ENCODE assay signal across 10 cellular contexts in genomic region chr20:48983423-48984400, GRCh38.
A peak's percentile ranks its signal among the peaks of the same experiment; 100 is the strongest.
DNase-seq lines count a peak whose midpoint lies in the region; TF ChIP-seq lines count a peak whose summit lies in the region.
"Had no signal": no experiment of that assay in that cellular context is flagged by ENCODE, and none has a peak within 500 bp of the region (broad histone marks: within the 10 kb centered on the region; RNA-seq: fewer than 3 reads in every experiment).

No MANE protein-coding gene starts in this region.

- H3K36me3 ChIP-seq in SK-N-SH (replicated peaks in 1 of 2; ENCODE audit: control insufficient read depth in 1 of 2, insufficient read depth in 2 of 2, low read length in 1 of 2), result peaks cover 36 to 49% of the 10 kb centered on the region in 2 experiments
- peaks cover 40% of the 10 kb centered on the region for H3K36me3 ChIP-seq in CD8-positive, alpha-beta memory T cell (ENCODE audit: insufficient read depth, low read length)

- CTCF ChIA-PET in SK-N-SH (lab: Yijun Ruan, JAX), result interaction anchor here (1.0 kb wide), 1 partner anchor 149 kb away, joined by 3 read pairs; no protein-coding TSS in a partner anchor
- CTCF ChIA-PET in CD8-positive, alpha-beta memory T cell (lab: Charles Lee), result no interaction called here

- no peaks in the 10 kb centered on the region for H4K20me1 ChIP-seq in SK-N-SH (ENCODE audit: insufficient read depth)

- H3K4me2 ChIP-seq in SK-N-SH, result no peak overlapping the region

- H3K9me3 Mint-ChIP-seq in CD8-positive, alpha-beta memory T cell, result no peaks in the 10 kb centered on the region
- H3K9me3 Mint-ChIP-seq: activated CD8-positive, alpha-beta T cell treated with anti-CD3 and anti-CD28 coated beads for 36 hours; naive B cell had no signal

- peaks cover 0 to 12% (median 10%) of the 10 kb centered on the region in 3 donors for H3K4me1 Mint-ChIP-seq in CD8-positive, alpha-beta memory T cell

- DNase-seq in EL (peak; percentile 93), SK-N-SH (peak; percentile 76), fibroblast of the aortic adventitia (ENCODE audit: low read depth) (peak; percentile 95), pulmonary artery endothelial cell (ENCODE audit: low read depth, low spot score) (peak; percentile 97), DMS153 treated with DMSO at 0.1 percent for 48 hours (lab: John Stamatoyannopoulos, UW; ENCODE audit: unreplicated experiment) (no peak), GM10266 (ENCODE audit: extremely low spot score) (no peak)
- DNase-seq in CD8-positive, alpha-beta memory T cell, result no peak
- no peak for DNase-seq in activated CD8-positive, alpha-beta memory T cell treated with anti-CD3 and anti-CD28 coated beads, Interleukin-2, amount 50 U/mL, for 4 hours
- DNase-seq: activated CD8-positive, alpha-beta T cell treated with anti-CD3 and anti-CD28 coated beads for 36 hours; naive B cell had no signal

- peak; percentile 21; the same call in 1 of the 2 replicates for TF ChIP-seq RAD21 in SK-N-SH (IDR thresholded peaks at IDR 0.05; ENCODE audit: low read length)

- WGBS in SK-N-SH (ENCODE audit: low lambda C conversion rate), result 53% methylated on average over 5 of the region's 5 CpGs

- POLR2A ChIA-PET in SK-N-SH (lab: Yijun Ruan, JAX), result no interaction called here
- POLR2A ChIA-PET in CD8-positive, alpha-beta memory T cell (lab: Charles Lee), result no interaction called here

- no peaks in the 10 kb centered on the region for H3K27me3 Mint-ChIP-seq in CD8-positive, alpha-beta memory T cell
- H3K27me3 Mint-ChIP-seq: activated CD8-positive, alpha-beta T cell treated with anti-CD3 and anti-CD28 coated beads for 36 hours; naive B cell had no signal

- H2AFZ ChIP-seq in SK-N-SH (ENCODE audit: low read depth), result no peak overlapping the region

- peak; percentile 64 to 77; a peak in 3 of 4 replicates for TF ChIP-seq EP300 in SK-N-SH (IDR thresholded peaks at IDR 0.05; ENCODE audit: borderline replicate concordance in 1 of 2, low read depth in 1 of 2, low read length in 1 of 2)

- H3K27me3 ChIP-seq in SK-N-SH (ENCODE audit: insufficient read depth), result no peaks in the 10 kb centered on the region
- no peaks in the 10 kb centered on the region for H3K27me3 ChIP-seq in CD8-positive, alpha-beta memory T cell (ENCODE audit: insufficient read depth, low read length, poor library complexity, severe bottlenecking)

- peak overlapping the region; percentile 47 to 64; a peak in 3 of 4 replicates for H3K27ac ChIP-seq in SK-N-SH (ENCODE audit: low read depth in 2 of 2, low read length in 1 of 2)
- H3K27ac ChIP-seq in CD8-positive, alpha-beta memory T cell (ENCODE audit: low read depth, low read length), result no peak overlapping the region

- TF ChIP-seq CTCF in SK-N-SH (IDR thresholded peaks at IDR 0.05) (no peak), fibroblast of the aortic adventitia (IDR thresholded peaks at IDR 0.05; ENCODE audit: insufficient read depth, low read length) (no peak), GM10266 (IDR thresholded peaks at IDR 0.05; ENCODE audit: control insufficient read depth, insufficient read depth, low read depth, missing control alignments) (no peak)

- no peak overlapping the region for H3K4me3 Mint-ChIP-seq in CD8-positive, alpha-beta memory T cell
- H3K4me3 Mint-ChIP-seq: activated CD8-positive, alpha-beta T cell treated with anti-CD3 and anti-CD28 coated beads for 36 hours; naive B cell had no signal

- H3K79me2 ChIP-seq in SK-N-SH (ENCODE audit: insufficient read depth), result peaks cover 3% of the 10 kb centered on the region; the same call in 1 of the 2 replicates

- H3K9ac ChIP-seq in SK-N-SH, result no peak overlapping the region

- peak overlapping the region in 2 of 8 donors; percentile 51 to 84 for H3K27ac Mint-ChIP-seq in CD8-positive, alpha-beta memory T cell
- H3K27ac Mint-ChIP-seq: activated CD8-positive, alpha-beta T cell treated with anti-CD3 and anti-CD28 coated beads for 36 hours had no signal

- peaks cover 11 to 12% of the 10 kb centered on the region in 2 experiments; a peak in 3 of 4 replicates for H3K4me1 ChIP-seq in SK-N-SH (ENCODE audit: control insufficient read depth in 1 of 2, insufficient read depth in 2 of 2, low read depth in 1 of 2, low read length in 1 of 2)
- H3K4me1 ChIP-seq in CD8-positive, alpha-beta memory T cell (ENCODE audit: insufficient read depth, low read length), result no peaks in the 10 kb centered on the region

- H3K36me3 Mint-ChIP-seq in CD8-positive, alpha-beta memory T cell, result peaks cover 28 to 92% (median 36%) of the 10 kb centered on the region in 3 donors

- H3K9me2 ChIP-seq in SK-N-SH, result no peaks in the 10 kb centered on the region

- H3K9me3 ChIP-seq in SK-N-SH, result no peaks in the 10 kb centered on the region
- no peaks in the 10 kb centered on the region for H3K9me3 ChIP-seq in CD8-positive, alpha-beta memory T cell (ENCODE audit: low read length)

- no peak overlapping the region for H3K4me3 ChIP-seq in SK-N-SH (ENCODE audit: low read depth in 2 of 2, low read length in 1 of 2)
- no peak overlapping the region for H3K4me3 ChIP-seq in fibroblast of the aortic adventitia (ENCODE audit: low read depth, low read length)
- no peak overlapping the region for H3K4me3 ChIP-seq in CD8-positive, alpha-beta memory T cell (ENCODE audit: low read length)

- H3F3A ChIP-seq in SK-N-SH (replicated peaks; ENCODE audit: insufficient read depth), result peaks cover 30% of the 10 kb centered on the region

TF ChIP-seq in SK-N-SH, 30 proteins besides CTCF, POLR2A, EP300 and RAD21:
- peak; percentile 44; the same call in 1 of the 2 replicates for TF ChIP-seq POLR2AphosphoS5 (IDR thresholded peaks at IDR 0.05; ENCODE audit: low read depth, low read length)
- TF ChIP-seq TCF12 (IDR thresholded peaks at IDR 0.05), result peak; percentile 92
- TF ChIP-seq TEAD4 (IDR thresholded peaks at IDR 0.05; ENCODE audit: borderline replicate concordance, insufficient read depth), result no peak
- TF ChIP-seq NRF1 (IDR thresholded peaks at IDR 0.05; ENCODE audit: low read depth, low read length), result no peak
- 0 out of 2 replicates have a peak, but pooled peaks have one; percentile 50 for TF ChIP-seq MXI1 (IDR thresholded peaks at IDR 0.05; ENCODE audit: low read depth, low read length)
- peak; percentile 84 for TF ChIP-seq JUND (IDR thresholded peaks at IDR 0.05)
- no peak; the same call in 1 of the 2 replicates for TF ChIP-seq TAF1 (IDR thresholded peaks at IDR 0.05; ENCODE audit: borderline replicate concordance, low read depth, low read length)
- peak; percentile 71 for TF ChIP-seq RCOR1 (IDR thresholded peaks at IDR 0.05; ENCODE audit: low read length)
- peak; percentile 42; the same call in 1 of the 2 replicates for TF ChIP-seq MEF2A (IDR thresholded peaks at IDR 0.05; ENCODE audit: borderline replicate concordance, low read depth)
- peak; percentile 79; the same call in 1 of the 2 replicates for TF ChIP-seq RXRA (IDR thresholded peaks at IDR 0.05; ENCODE audit: borderline replicate concordance, low read depth)
- peak; percentile 75 for TF ChIP-seq CHD2 (IDR thresholded peaks at IDR 0.05; ENCODE audit: low read length, partially characterized antibody)
- no peak for TF ChIP-seq SMC3 (IDR thresholded peaks at IDR 0.05; ENCODE audit: low read depth, low read length)
- no peak for TF ChIP-seq ELF1 (IDR thresholded peaks at IDR 0.05)
- TF ChIP-seq, protein P1, sequence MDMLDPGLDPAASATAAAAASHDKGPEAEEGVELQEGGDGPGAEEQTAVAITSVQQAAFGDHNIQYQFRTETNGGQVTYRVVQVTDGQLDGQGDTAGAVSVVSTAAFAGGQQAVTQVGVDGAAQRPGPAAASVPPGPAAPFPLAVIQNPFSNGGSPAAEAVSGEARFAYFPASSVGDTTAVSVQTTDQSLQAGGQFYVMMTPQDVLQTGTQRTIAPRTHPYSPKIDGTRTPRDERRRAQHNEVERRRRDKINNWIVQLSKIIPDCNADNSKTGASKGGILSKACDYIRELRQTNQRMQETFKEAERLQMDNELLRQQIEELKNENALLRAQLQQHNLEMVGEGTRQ (IDR thresholded peaks at IDR 0.05; ENCODE audit: borderline replicate concordance, low read depth, low read length), result no peak
- TF ChIP-seq GABPA (IDR thresholded peaks at IDR 0.05; ENCODE audit: low read depth), result no peak
- peak; percentile 93 for TF ChIP-seq PBX3 (IDR thresholded peaks at IDR 0.05)
- peak; percentile 82 for TF ChIP-seq NFIC (IDR thresholded peaks at IDR 0.05; ENCODE audit: borderline replicate concordance)
- TF ChIP-seq FOSL2 (IDR thresholded peaks at IDR 0.05; ENCODE audit: borderline replicate concordance, low read depth), result peak; percentile 85
- TF ChIP-seq, protein P2, sequence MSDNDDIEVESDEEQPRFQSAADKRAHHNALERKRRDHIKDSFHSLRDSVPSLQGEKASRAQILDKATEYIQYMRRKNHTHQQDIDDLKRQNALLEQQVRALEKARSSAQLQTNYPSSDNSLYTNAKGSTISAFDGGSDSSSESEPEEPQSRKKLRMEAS (IDR thresholded peaks at IDR 0.05; ENCODE audit: low read depth), result peak; percentile 20; the same call in 1 of the 2 replicates
- TF ChIP-seq GATA2 (CRISPR knock-in tag; IDR thresholded peaks at IDR 0.05), result peak; percentile 88

Comparison
In these comparisons a context has a peak if more than half of its experiments do, and no peak if none do; other contexts are left out.
1. DNase-seq: peak in EL (single experiment), SK-N-SH (single experiment), fibroblast of the aortic adventitia (single experiment) and pulmonary artery endothelial cell (single experiment); none in DMS153 treated with DMSO at 0.1 percent for 48 hours (single experiment), GM10266 (single experiment), CD8-positive, alpha-beta memory T cell (0 of 5) and activated CD8-positive, alpha-beta memory T cell treated with anti-CD3 and anti-CD28 coated beads, Interleukin-2, amount 50 U/mL, for 4 hours (single experiment).